Comparison of ENCODE assay signal across 1 cellular context in genomic region chr11:62337682-62338181, GRCh38.
TF ChIP-seq lines count a peak whose summit lies in the region.

No MANE protein-coding gene starts in this region.

TF ChIP-seq in GM12878, 131 proteins besides CTCF, POLR2A, EP300 and RAD21:
- TF ChIP-seq ZBTB11 (CRISPR knock-in tag; IDR thresholded peaks at IDR 0.05) = peak; percentile 53; the same call in 1 of the 2 replicates
- peak; percentile 13; the same call in 1 of the 2 replicates for TF ChIP-seq GATAD2B (conservative IDR thresholded peaks at IDR 0.05; ENCODE audit: low read depth)
- TF ChIP-seq IKZF1 (conservative IDR thresholded peaks at IDR 0.05) = 0 out of 2 replicates have a peak, but pooled peaks have one; percentile 39
- 0 out of 2 replicates have a peak, but pooled peaks have one; percentile 3 for TF ChIP-seq DPF2 (IDR thresholded peaks at IDR 0.05)
- no peak for TF ChIP-seq MYB (IDR thresholded peaks at IDR 0.05; ENCODE audit: borderline replicate concordance, low read depth, low read length)
- no peak for TF ChIP-seq SMAD5 (IDR thresholded peaks at IDR 0.05; ENCODE audit: low read depth)
- TF ChIP-seq CHD2 (IDR thresholded peaks at IDR 0.05; ENCODE audit: borderline replicate concordance, low read depth, low read length) = no peak
